Comparison of ENCODE assay signal across 8 cellular contexts in genomic region chr20:25058051-25058796, GRCh38. TPM values are rescaled to one million over a fixed set of nuclear protein-coding genes. Genes with fewer than 3 reads are reported as not detected.
DNase-seq lines count a peak whose midpoint lies in the region; ATAC-seq and TF ChIP-seq lines count a peak whose summit lies in the region.

ACSS1 (minus strand) TSS chr20:25058139; CDS start chr20:25058102, 37 bp downstream.

- peak within 1 kb of the TSS; percentile 68 for H3K4me3 ChIP-seq in A673 (ENCODE audit: low read depth, low read length, poor library complexity, severe bottlenecking)
- H3K4me3 ChIP-seq in heart left ventricle, result peak within 1 kb of the TSS; percentile 65 to 96 (median 88)
- peak within 1 kb of the TSS; percentile 77 to 87 for H3K4me3 ChIP-seq in prostate gland
- H3K4me3 ChIP-seq in uterus, result peak within 1 kb of the TSS; percentile 63 to 95

- ATAC-seq in GM18519 (IDR thresholded peaks at IDR 0.05; ENCODE audit: low FRiP score, unreplicated experiment) (peak; percentile 50), HG03039 (IDR thresholded peaks at IDR 0.05; ENCODE audit: unreplicated experiment) (peak; percentile 49), heart left ventricle (peak; percentile 50 to 75 (median 57))

- H3K27ac ChIP-seq in A673 (ENCODE audit: low read depth, low read length, poor library complexity, severe bottlenecking) (peak within 1 kb of the TSS; percentile 38), RWPE1 (peak within 1 kb of the TSS; percentile 66), heart left ventricle (peak within 1 kb of the TSS; percentile 91 to 100 (median 97)), prostate gland (peak within 1 kb of the TSS; percentile 85 to 93), uterus (peak within 1 kb of the TSS; percentile 90 to 94)

- peaks cover 34% of the 10 kb centered on the region for H3K27me3 ChIP-seq in A673 (replicated peaks; ENCODE audit: insufficient read depth, low read depth, low read length, poor library complexity)
- no peaks in the 10 kb centered on the region for H3K27me3 ChIP-seq in heart left ventricle
- H3K27me3 ChIP-seq in prostate gland (replicated peaks; ENCODE audit: insufficient read depth), result no peaks in the 10 kb centered on the region
- no peaks in the 10 kb centered on the region for H3K27me3 ChIP-seq in uterus

- H3K36me3 ChIP-seq in A673 (ENCODE audit: insufficient read depth, low read length, poor library complexity, severe bottlenecking) (no peaks in the 10 kb centered on the region), heart left ventricle (peaks cover 0 to 3% (median 0%) of the 10 kb centered on the region in 9 donors), prostate gland (no peaks in the 10 kb centered on the region), uterus (no peaks in the 10 kb centered on the region)

- 5 to 9% (median 7%) methylated on average over 8 to 52 of the region's 52 CpGs for WGBS in heart left ventricle, 4 donors
- 4% methylated on average over 41 of the region's 52 CpGs for WGBS in prostate gland

- no TSS peak for BruUV-seq in A673 (replicated peaks; lab: Mats Ljungman, UMichigan)

- POLR2A ChIA-PET in A673 (lab: Charles Lee; ENCODE audit: low non-redundant PET), result no interaction called here
- POLR2A ChIA-PET in RWPE1 (lab: Yijun Ruan, JAX; ENCODE audit: low non-redundant PET), result no interaction called here

- H3K4me1 ChIP-seq in A673 (ENCODE audit: insufficient read depth, low read length, poor library complexity, severe bottlenecking) (peaks cover 15% of the 10 kb centered on the region), heart left ventricle (peaks cover 25 to 54% (median 42%) of the 10 kb centered on the region in 12 donors), prostate gland (replicated peaks) (peaks cover 17% of the 10 kb centered on the region), uterus (peaks cover 27 to 28% of the 10 kb centered on the region in 2 donors)

- no peak for TF ChIP-seq CTCF in A673 (conservative IDR thresholded peaks at IDR 0.05; ENCODE audit: low read depth, low read length)
- TF ChIP-seq CTCF in RWPE1 (conservative IDR thresholded peaks at IDR 0.05; ENCODE audit: low read depth), result no peak
- peak in 1 of 12 donors; percentile 9 for TF ChIP-seq CTCF in heart left ventricle (IDR thresholded peaks at IDR 0.05)
- no peak for TF ChIP-seq CTCF in prostate gland (IDR thresholded peaks at IDR 0.05)
- no peak for TF ChIP-seq CTCF in uterus (IDR thresholded peaks at IDR 0.05)

- peak in 1 of 2 donors; percentile 21 for TF ChIP-seq POLR2A in heart left ventricle (IDR thresholded peaks at IDR 0.05)
- no peak for TF ChIP-seq POLR2A in prostate gland (IDR thresholded peaks at IDR 0.05)
- peak; percentile 10 to 54 for TF ChIP-seq POLR2A in uterus (IDR thresholded peaks at IDR 0.05)

- no peaks in the 10 kb centered on the region for H3K9me3 ChIP-seq in A673 (ENCODE audit: low read depth, low read length, poor library complexity, severe bottlenecking)
- no peaks in the 10 kb centered on the region for H3K9me3 ChIP-seq in heart left ventricle
- H3K9me3 ChIP-seq in prostate gland, result no peaks in the 10 kb centered on the region
- no peaks in the 10 kb centered on the region for H3K9me3 ChIP-seq in uterus

- CTCF ChIA-PET in A673 (lab: Charles Lee), result interaction anchor here (0.9 kb wide), 1 partner anchor 65 kb away, joined by 4 read pairs; the partner anchor contains the start of gene APMAP
- CTCF ChIA-PET in RWPE1 (lab: Yijun Ruan, JAX), result interaction anchor here (0.6 to 1.0 kb wide), 2 partner anchors 64 to 168 kb away, joined by 3 to 5 read pairs; no protein-coding TSS in a partner anchor

- DNase-seq in A673 (ENCODE audit: low spot score) (peak; percentile 68), RWPE1 (ENCODE audit: low spot score) (no peak), heart left ventricle (peak; percentile 69 to 87 (median 80)), prostate gland (ENCODE audit: low spot score) (peak; percentile 71), uterus (peak; percentile 72 to 78)
- peak; percentile 55 for DNase-seq in activated gamma-delta T cell treated with anti-CD3 and anti-CD28 coated beads, Interleukin-2, amount 50 U/mL, for 16 hours (ENCODE audit: low read depth)

- intact Hi-C loops in A673 (cut with micrococcal nuclease; ENCODE audit: unreplicated experiment), result no loop called here
- intact Hi-C loops in heart left ventricle (cut with DNase I), result loop anchor here in 1 of 10 donors (5.0 kb wide), 1 partner anchor 36 kb away; no protein-coding TSS in a partner anchor
- intact Hi-C loops in prostate gland (cut with DNase I), result loop anchor here (10.0 kb wide), 2 partner anchors 1423 to 1703 kb away; partner anchors contain the start of genes CST3 and NXT1
- intact Hi-C loops in uterus (cut with DNase I; ENCODE audit: low total_unique reads), result no loop called here

RNA-seq across cellular contexts. Expression of gene ACSS1, which starts in this region (rescaled TPM):
- 3.9 and 4.9 TPM in 2 replicates for total RNA-seq in A673 (2021)
- total RNA-seq in heart left ventricle, result 100 to 1,000 TPM in 5 of 9 donors, 10 to 100 TPM in 4; 57.5 to 177 (median 104) TPM
- polyA plus RNA-seq in heart left ventricle, result 10 to 100 TPM; 43.5 to 78.9 TPM
- 100 to 1,000 TPM; 111 to 170 TPM for total RNA-seq in prostate gland
- total RNA-seq in uterus, result 10 to 100 TPM; 11.8 to 35.1 (median 23.1) TPM

Comparison
In these comparisons a context has a peak if more than half of its experiments do, and no peak if none do; other contexts are left out.
1. H3K27ac ChIP-seq: peak in every context shown above with its lines; median percentile 97 in heart left ventricle; 92 in uterus; 89 in prostate gland; 66 in RWPE1; 38 in A673.